In the genomic region with DNA sequence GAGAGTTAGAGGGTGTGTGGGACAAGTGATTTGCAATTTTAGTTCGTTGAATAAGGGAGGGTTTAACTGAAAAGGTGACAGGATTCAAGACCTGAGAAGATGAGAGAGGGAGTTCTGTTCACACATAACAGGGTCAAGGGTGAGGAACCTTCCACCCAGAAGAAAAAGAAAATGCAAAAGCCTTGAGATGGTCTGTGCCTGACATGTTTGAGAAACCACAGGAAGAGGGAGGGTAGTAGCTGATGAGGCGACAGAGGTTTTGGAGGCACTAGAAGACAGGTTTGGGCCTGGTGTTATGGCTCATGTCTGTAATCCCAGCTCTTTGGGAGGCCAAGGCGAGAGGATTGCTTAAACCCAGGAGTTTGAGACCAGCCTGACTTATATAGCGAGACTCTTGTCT, we compare ENCODE assay signal across 8 cellular contexts. TPM values are rescaled to one million over a fixed set of nuclear protein-coding genes. Genes with fewer than 3 reads are reported as not detected.
A peak's percentile ranks its signal among the peaks of the same experiment; 100 is the strongest.
DNase-seq lines count a peak whose midpoint lies in the region; ATAC-seq, FAIRE-seq and TF ChIP-seq lines count a peak whose summit lies in the region.

No MANE protein-coding gene starts in this region.

- H3K27me3 ChIP-seq in GM23338 (ENCODE audit: insufficient read depth) (0 out of 2 replicates have a peak, but pooled peaks cover 7% of the 10 kb centered on the region), esophagus muscularis mucosa (no peaks in the 10 kb centered on the region), small intestine (ENCODE audit: control insufficient read depth in 2 of 2, insufficient read depth in 2 of 2, low read length in 2 of 2) (no peaks in the 10 kb centered on the region)

- H3K4me1 Mint-ChIP-seq in GM23338: peaks cover 18% of the 10 kb centered on the region
- H3K4me1 Mint-ChIP-seq in T-helper 1 cell treated with Interleukin-12 subunit alpha and Interleukin-12 subunit beta and Interleukin-4 antibody, amounts not matched to agents 30 μg/mL and 1 μg/mL, for 36 hours (ENCODE audit: low read depth): peaks cover 30% of the 10 kb centered on the region

- no peaks in the 10 kb centered on the region for H3K79me2 ChIP-seq in GM23338 (replicated peaks; ENCODE audit: insufficient read depth)

- no peak for TF ChIP-seq POLR2A in esophagus muscularis mucosa (IDR thresholded peaks at IDR 0.05; ENCODE audit: low read depth)

- H3F3A ChIP-seq in GM23338 (replicated peaks; ENCODE audit: low read depth): no peaks in the 10 kb centered on the region

- peak overlapping the region; percentile 54 for H2AFZ ChIP-seq in GM23338

- DNase-seq in GM23338 (ENCODE audit: low spot score) (no peak), esophagus muscularis mucosa (ENCODE audit: extremely low spot score) (no peak), small intestine (peak; percentile 20), SIG-M5 (lab: John Stamatoyannopoulos, UW) (no peak), HCEC 1CT (no peak), SIG-M5 treated with dmso at 0.1 percent for 504 hours (lab: John Stamatoyannopoulos, UW; ENCODE audit: unreplicated experiment) (no peak)

- no peaks in the 10 kb centered on the region for H4K20me1 ChIP-seq in GM23338 (replicated peaks; ENCODE audit: insufficient read depth)

- H3K27me3 Mint-ChIP-seq in GM23338 (ENCODE audit: insufficient read depth, low read depth, poor library complexity): peaks cover 19% of the 10 kb centered on the region
- no peaks in the 10 kb centered on the region for H3K27me3 Mint-ChIP-seq in T-helper 1 cell treated with Interleukin-12 subunit alpha and Interleukin-12 subunit beta and Interleukin-4 antibody, amounts not matched to agents 30 μg/mL and 1 μg/mL, for 36 hours (ENCODE audit: low read depth)

- TF ChIP-seq EP300 in esophagus muscularis mucosa (IDR thresholded peaks at IDR 0.05): no peak

- no peaks in the 10 kb centered on the region for H3K9me3 Mint-ChIP-seq in GM23338
- no peaks in the 10 kb centered on the region for H3K9me3 Mint-ChIP-seq in T-helper 1 cell treated with Interleukin-12 subunit alpha and Interleukin-12 subunit beta and Interleukin-4 antibody, amounts not matched to agents 30 μg/mL and 1 μg/mL, for 36 hours

- TF ChIP-seq CTCF in GM23338 (conservative IDR thresholded peaks at IDR 0.05; ENCODE audit: low read depth in 2 of 2) (no peak), esophagus muscularis mucosa (IDR thresholded peaks at IDR 0.05) (no peak)

- peak overlapping the region; percentile 64; the same call in 1 of the 2 replicates for H3K4me2 ChIP-seq in GM23338

- H3K27ac ChIP-seq in GM23338 (ENCODE audit: low read depth) (no peak overlapping the region; the same call in 1 of the 2 replicates), esophagus muscularis mucosa (replicated peaks in 1 of 4) (peak overlapping the region; percentile 66 to 92 (median 84)), small intestine (ENCODE audit: low read depth in 1 of 2, low read length in 1 of 2) (peak overlapping the region; percentile 62 to 84)

- H3K27ac Mint-ChIP-seq in GM23338: peak overlapping the region; percentile 90
- H3K27ac Mint-ChIP-seq in T-helper 1 cell treated with Interleukin-12 subunit alpha and Interleukin-12 subunit beta and Interleukin-4 antibody, amounts not matched to agents 30 μg/mL and 1 μg/mL, for 36 hours: peak overlapping the region; percentile 97

- ATAC-seq in GM23338 (no peak), GM21529 (IDR thresholded peaks at IDR 0.05; ENCODE audit: unreplicated experiment) (no peak)

- no peaks in the 10 kb centered on the region for H3K9me2 ChIP-seq in GM23338 (ENCODE audit: insufficient read depth)

- H3K9me3 ChIP-seq in esophagus muscularis mucosa (no peaks in the 10 kb centered on the region), small intestine (ENCODE audit: control insufficient read depth, low read depth) (no peaks in the 10 kb centered on the region)

- peak overlapping the region; percentile 86; the same call in 1 of the 2 replicates for H3K4me3 ChIP-seq in GM23338
- H3K4me3 ChIP-seq in esophagus muscularis mucosa: peak overlapping the region; percentile 74 to 95 (median 84)
- no peak overlapping the region for H3K4me3 ChIP-seq in small intestine (ENCODE audit: low read depth in 1 of 2, low read length in 2 of 2)

- H3K36me3 Mint-ChIP-seq in GM23338 (ENCODE audit: low read depth): no peaks in the 10 kb centered on the region
- H3K36me3 Mint-ChIP-seq in T-helper 1 cell treated with Interleukin-12 subunit alpha and Interleukin-12 subunit beta and Interleukin-4 antibody, amounts not matched to agents 30 μg/mL and 1 μg/mL, for 36 hours (ENCODE audit: low read depth): no peaks in the 10 kb centered on the region

- peak overlapping the region; percentile 94 for H3K4me3 Mint-ChIP-seq in GM23338
- H3K4me3 Mint-ChIP-seq in T-helper 1 cell treated with Interleukin-12 subunit alpha and Interleukin-12 subunit beta and Interleukin-4 antibody, amounts not matched to agents 30 μg/mL and 1 μg/mL, for 36 hours: peak overlapping the region; percentile 92

- H3K36me3 ChIP-seq in GM23338 (ENCODE audit: insufficient read depth): no peaks in the 10 kb centered on the region
- no peaks in the 10 kb centered on the region for H3K36me3 ChIP-seq in esophagus muscularis mucosa
- H3K36me3 ChIP-seq in small intestine (ENCODE audit: control insufficient read depth in 2 of 2, insufficient read depth in 2 of 2, low read length in 2 of 2): no peaks in the 10 kb centered on the region

- no peak for FAIRE-seq in small intestine (lab: Jason Lieb, UNC)

- WGBS in esophagus muscularis mucosa: 73% methylated on average over 4 of the region's 4 CpGs
- WGBS in small intestine, 3 donors: 71 to 87% (median 79%) methylated on average over 4 of the region's 4 CpGs

- H3K4me1 ChIP-seq in GM23338 (ENCODE audit: insufficient read depth): no peaks in the 10 kb centered on the region; the same call in 1 of the 2 replicates
- peaks cover 13 to 25% (median 19%) of the 10 kb centered on the region in 4 donors for H3K4me1 ChIP-seq in esophagus muscularis mucosa
- peaks cover 2 to 6% of the 10 kb centered on the region in 2 donors for H3K4me1 ChIP-seq in small intestine (ENCODE audit: control insufficient read depth in 2 of 2, insufficient read depth in 1 of 2, low read depth in 1 of 2, low read length in 1 of 2)

- intact Hi-C loops in esophagus muscularis mucosa (cut with DNase I): loop anchor here (2.0 to 5.0 kb wide), 2 partner anchors 20 to 52 kb away; a partner anchor contains a TSS

TF ChIP-seq in GM23338, 12 proteins besides CTCF, POLR2A, EP300 and RAD21 (continues in another document):
- TF ChIP-seq EZH2 (IDR thresholded peaks at IDR 0.05; ENCODE audit: low read depth, unreplicated experiment) (no peak), ZNF331 (CRISPR knock-in tag; IDR thresholded peaks at IDR 0.05; ENCODE audit: low read depth) (no peak), CREB1 (CRISPR knock-in tag; IDR thresholded peaks at IDR 0.05; ENCODE audit: low read depth) (no peak), POLR2AphosphoS5 (IDR thresholded peaks at IDR 0.05; ENCODE audit: low read depth) (no peak), JUNB (IDR thresholded peaks at IDR 0.05; ENCODE audit: unreplicated experiment) (no peak), NANOG (IDR thresholded peaks at IDR 0.05; ENCODE audit: borderline replicate concordance) (no peak)
- TF ChIP-seq, protein P1, sequence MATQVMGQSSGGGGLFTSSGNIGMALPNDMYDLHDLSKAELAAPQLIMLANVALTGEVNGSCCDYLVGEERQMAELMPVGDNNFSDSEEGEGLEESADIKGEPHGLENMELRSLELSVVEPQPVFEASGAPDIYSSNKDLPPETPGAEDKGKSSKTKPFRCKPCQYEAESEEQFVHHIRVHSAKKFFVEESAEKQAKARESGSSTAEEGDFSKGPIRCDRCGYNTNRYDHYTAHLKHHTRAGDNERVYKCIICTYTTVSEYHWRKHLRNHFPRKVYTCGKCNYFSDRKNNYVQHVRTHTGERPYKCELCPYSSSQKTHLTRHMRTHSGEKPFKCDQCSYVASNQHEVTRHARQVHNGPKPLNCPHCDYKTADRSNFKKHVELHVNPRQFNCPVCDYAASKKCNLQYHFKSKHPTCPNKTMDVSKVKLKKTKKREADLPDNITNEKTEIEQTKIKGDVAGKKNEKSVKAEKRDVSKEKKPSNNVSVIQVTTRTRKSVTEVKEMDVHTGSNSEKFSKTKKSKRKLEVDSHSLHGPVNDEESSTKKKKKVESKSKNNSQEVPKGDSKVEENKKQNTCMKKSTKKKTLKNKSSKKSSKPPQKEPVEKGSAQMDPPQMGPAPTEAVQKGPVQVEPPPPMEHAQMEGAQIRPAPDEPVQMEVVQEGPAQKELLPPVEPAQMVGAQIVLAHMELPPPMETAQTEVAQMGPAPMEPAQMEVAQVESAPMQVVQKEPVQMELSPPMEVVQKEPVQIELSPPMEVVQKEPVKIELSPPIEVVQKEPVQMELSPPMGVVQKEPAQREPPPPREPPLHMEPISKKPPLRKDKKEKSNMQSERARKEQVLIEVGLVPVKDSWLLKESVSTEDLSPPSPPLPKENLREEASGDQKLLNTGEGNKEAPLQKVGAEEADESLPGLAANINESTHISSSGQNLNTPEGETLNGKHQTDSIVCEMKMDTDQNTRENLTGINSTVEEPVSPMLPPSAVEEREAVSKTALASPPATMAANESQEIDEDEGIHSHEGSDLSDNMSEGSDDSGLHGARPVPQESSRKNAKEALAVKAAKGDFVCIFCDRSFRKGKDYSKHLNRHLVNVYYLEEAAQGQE (IDR thresholded peaks at IDR 0.05; ENCODE audit: unreplicated experiment): no peak

RNA-seq across cellular contexts. Expression of a gene that starts 0.6 kb away (rescaled TPM):
- total RNA-seq in GM23338 (2014; rRNA removed; shearing (Covaris generic)): 4.3 and 4.4 TPM in 2 replicates
- polyA plus RNA-seq in GM23338 (2016; fragmentation: Nextera tagmentation; extraction: Ambion mirVana) (3.0 TPM in 2 replicates), small intestine (100 to 1,000 TPM in 1 of 3 donors, 10 to 100 TPM in 2; 56.1 to 150 (median 96.7) TPM)
- 10 to 100 TPM; 13.3 to 34.6 (median 21.8) TPM for total RNA-seq in esophagus muscularis mucosa

RNA-seq across cellular contexts. Expression of a gene that starts 19.3 kb away (rescaled TPM):
- 83.0 and 118 TPM in 2 replicates for total RNA-seq in GM23338 (2014; rRNA removed; shearing (Covaris generic))
- polyA plus RNA-seq in GM23338 (2016; fragmentation: Nextera tagmentation; extraction: Ambion mirVana) (70.3 and 76.4 TPM in 2 replicates), small intestine (10 to 100 TPM; 42.7 to 48.4 (median 46.1) TPM)
- 100 to 1,000 TPM in 1 of 4 donors, 10 to 100 TPM in 3; 78.9 to 109 (median 97.5) TPM for total RNA-seq in esophagus muscularis mucosa

RNA-seq across cellular contexts. Expression of a gene that starts 51.6 kb away (rescaled TPM):
- total RNA-seq in GM23338 (2014; rRNA removed; shearing (Covaris generic)): 25.8 and 30.2 TPM in 2 replicates
- polyA plus RNA-seq in GM23338 (2016; fragmentation: Nextera tagmentation; extraction: Ambion mirVana): 13.5 and 14.5 TPM in 2 replicates
- 10 to 100 TPM; 30.7 to 43.3 (median 34.2) TPM for total RNA-seq in esophagus muscularis mucosa
- polyA plus RNA-seq in small intestine: 10 to 100 TPM in 2 of 3 donors, 1 to 10 TPM in 1; 8.9 to 20.0 (median 11.0) TPM

Comparison
In these comparisons a context has a peak if more than half of its experiments do, and no peak if none do; other contexts are left out.
1. H3K4me3 ChIP-seq: peak in GM23338 (single experiment) and esophagus muscularis mucosa (4 of 4); none in small intestine (0 of 2).